ENCODE assay signal across 19 cellular contexts in the genomic region with DNA sequence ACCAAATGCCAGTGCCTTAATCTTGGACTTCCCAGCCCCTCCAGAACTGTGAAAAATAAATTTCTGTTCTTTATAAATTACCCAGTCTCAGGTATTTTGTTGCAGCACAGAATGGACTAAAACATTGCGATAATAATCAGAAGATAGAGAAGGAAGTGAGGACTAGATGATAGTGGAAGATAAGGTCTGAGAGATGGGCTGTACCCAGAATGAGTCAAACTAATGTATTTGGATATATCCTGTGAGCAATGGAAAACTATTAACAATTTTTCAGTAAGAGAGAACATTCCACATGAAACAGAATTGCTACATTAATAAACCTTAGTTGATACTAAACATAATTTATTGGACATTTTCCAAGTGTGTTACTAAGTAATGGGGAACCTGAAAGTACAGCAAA.
"Had no signal": no experiment of that assay in that cellular context is flagged by ENCODE, and none has a peak within 500 bp of the region (broad histone marks: within the 10 kb centered on the region; RNA-seq: fewer than 3 reads in every experiment).

No MANE protein-coding gene starts in this region.

- H3K27ac Mint-ChIP-seq: activated B cell treated with CpG ODN at 0.5 μM for 24 hours; activated CD8-positive, alpha-beta T cell treated with anti-CD3 and anti-CD28 coated beads for 36 hours; activated naive CD4-positive, alpha-beta T cell treated with anti-CD3 and anti-CD28 coated beads, Interleukin-2, amount 50 U/mL, for 72 hours; activated T-helper 17 cell treated with anti-CD3 and anti-CD28 coated beads, Interleukin-2, amount 50 U/mL, for 72 hours; natural killer cell treated with Interleukin-12 subunit alpha and Interleukin-12 subunit beta and Interleukin-15 and Interleukin-18, amount 100 ng/mL, for 72 hours had no signal

- ATAC-seq: activated CD8-positive, alpha-beta T cell treated with anti-CD3 and anti-CD28 coated beads for 36 hours; activated naive CD4-positive, alpha-beta T cell treated with anti-CD3 and anti-CD28 coated beads, Interleukin-2, amount 50 U/mL, for 72 hours; activated T-cell treated with anti-CD3 and anti-CD28 coated beads, Interleukin-2, amount 50 U/mL, for 4 hours; activated T-helper 17 cell treated with anti-CD3 and anti-CD28 coated beads, Interleukin-2, amount 50 U/mL, for 72 hours; left ventricle myocardium superior; mucosa of descending colon; natural killer cell treated with Interleukin-12 subunit alpha and Interleukin-12 subunit beta and Interleukin-15 and Interleukin-18, amount 100 ng/mL, for 72 hours; right cardiac atrium had no signal

- H3K9me3 Mint-ChIP-seq: activated B cell treated with CpG ODN at 0.5 μM for 24 hours; activated CD8-positive, alpha-beta T cell treated with anti-CD3 and anti-CD28 coated beads for 36 hours; activated naive CD4-positive, alpha-beta T cell treated with anti-CD3 and anti-CD28 coated beads, Interleukin-2, amount 50 U/mL, for 72 hours; activated T-cell treated with anti-CD3 and anti-CD28 coated beads, Interleukin-2, amount 50 U/mL, for 4 hours; activated T-helper 17 cell treated with anti-CD3 and anti-CD28 coated beads, Interleukin-2, amount 50 U/mL, for 72 hours; central memory CD8-positive, alpha-beta T cell had no signal

- DNase-seq: activated B cell treated with CpG ODN at 0.5 μM for 24 hours; activated CD4-positive, alpha-beta T cell treated with anti-CD3 and anti-CD28 coated beads, Interleukin-2, amount 50 U/mL, for 1 hour; activated CD8-positive, alpha-beta T cell treated with anti-CD3 and anti-CD28 coated beads for 36 hours; activated gamma-delta T cell treated with Interleukin-2 at 50 U/mL for 16 hours; activated T-cell treated with anti-CD3 and anti-CD28 coated beads, Interleukin-2, amount 50 U/mL, for 4 hours; effector CD8-positive, alpha-beta T cell; islet precursor cell; left ventricle myocardium superior; mucosa of descending colon; posterior cingulate gyrus; right cardiac atrium; stimulated activated CD4-positive, alpha-beta T cell treated with anti-CD3 and anti-CD28 coated beads, Interleukin-15, amount 100 ng/mL, for 24 hours; stimulated activated naive CD4-positive, alpha-beta T cell treated with Interleukin-2 at 50 U/mL for 16 hours had no signal

- H3K4me3 Mint-ChIP-seq: activated B cell treated with CpG ODN at 0.5 μM for 24 hours; activated CD8-positive, alpha-beta T cell treated with anti-CD3 and anti-CD28 coated beads for 36 hours; activated T-cell treated with anti-CD3 and anti-CD28 coated beads, Interleukin-2, amount 50 U/mL, for 4 hours; activated T-helper 17 cell treated with anti-CD3 and anti-CD28 coated beads, Interleukin-2, amount 50 U/mL, for 72 hours; central memory CD8-positive, alpha-beta T cell; natural killer cell treated with Interleukin-12 subunit alpha and Interleukin-12 subunit beta and Interleukin-15 and Interleukin-18, amount 100 ng/mL, for 72 hours had no signal

- H3K36me3 Mint-ChIP-seq: natural killer cell treated with Interleukin-12 subunit alpha and Interleukin-12 subunit beta and Interleukin-15 and Interleukin-18, amount 100 ng/mL, for 72 hours had no signal

- H3K4me1 Mint-ChIP-seq: activated B cell treated with CpG ODN at 0.5 μM for 24 hours; activated T-helper 17 cell treated with anti-CD3 and anti-CD28 coated beads, Interleukin-2, amount 50 U/mL, for 72 hours; central memory CD8-positive, alpha-beta T cell had no signal

- FAIRE-seq: bronchial epithelial cell, endometrium had no signal

- H3K27me3 Mint-ChIP-seq: activated B cell treated with CpG ODN at 0.5 μM for 24 hours; activated CD8-positive, alpha-beta T cell treated with anti-CD3 and anti-CD28 coated beads for 36 hours; activated T-helper 17 cell treated with anti-CD3 and anti-CD28 coated beads, Interleukin-2, amount 50 U/mL, for 72 hours; central memory CD8-positive, alpha-beta T cell; natural killer cell treated with Interleukin-12 subunit alpha and Interleukin-12 subunit beta and Interleukin-15 and Interleukin-18, amount 100 ng/mL, for 72 hours had no signal
